ENCODE assay signal across 1 cellular context in genomic region chr20:46131396-46131795, GRCh38.
TF ChIP-seq lines count a peak whose summit lies in the region.

No MANE protein-coding gene starts in this region.

TF ChIP-seq in GM12878, 131 proteins besides CTCF, POLR2A, EP300 and RAD21:
- TF ChIP-seq SPI1 (IDR thresholded peaks at IDR 0.05; ENCODE audit: borderline replicate concordance, insufficient read depth, low read depth, low read length) (no peak), POLR2AphosphoS5 (IDR thresholded peaks at IDR 0.05; ENCODE audit: low read length) (0 out of 2 replicates have a peak, but pooled peaks have one; percentile 8)
